ENCODE assay signal across 1 cellular context in the genomic region with DNA sequence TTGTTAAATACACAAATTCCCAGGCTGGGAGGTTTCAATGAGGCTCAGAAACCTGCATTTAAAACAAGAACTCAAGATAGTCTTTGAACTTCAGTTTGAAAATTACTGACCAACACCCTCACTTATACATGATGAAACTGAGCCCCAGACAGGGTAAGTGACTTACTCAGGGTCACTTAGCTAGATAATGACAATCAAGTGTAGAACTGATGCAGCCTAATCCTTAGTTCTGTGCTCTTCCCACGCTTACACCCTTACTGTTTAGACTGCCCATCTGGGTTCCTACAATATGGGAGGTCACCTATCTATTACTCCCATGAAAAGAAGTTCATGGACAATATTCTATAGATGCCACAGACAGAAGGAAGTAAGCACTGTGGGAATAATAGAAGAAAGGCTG.
TF ChIP-seq lines count a peak whose summit lies in the region.

No MANE protein-coding gene starts in this region.

TF ChIP-seq in K562, 482 proteins besides CTCF, POLR2A, EP300 and RAD21 (continued from another document):
- TF ChIP-seq, protein P1, sequence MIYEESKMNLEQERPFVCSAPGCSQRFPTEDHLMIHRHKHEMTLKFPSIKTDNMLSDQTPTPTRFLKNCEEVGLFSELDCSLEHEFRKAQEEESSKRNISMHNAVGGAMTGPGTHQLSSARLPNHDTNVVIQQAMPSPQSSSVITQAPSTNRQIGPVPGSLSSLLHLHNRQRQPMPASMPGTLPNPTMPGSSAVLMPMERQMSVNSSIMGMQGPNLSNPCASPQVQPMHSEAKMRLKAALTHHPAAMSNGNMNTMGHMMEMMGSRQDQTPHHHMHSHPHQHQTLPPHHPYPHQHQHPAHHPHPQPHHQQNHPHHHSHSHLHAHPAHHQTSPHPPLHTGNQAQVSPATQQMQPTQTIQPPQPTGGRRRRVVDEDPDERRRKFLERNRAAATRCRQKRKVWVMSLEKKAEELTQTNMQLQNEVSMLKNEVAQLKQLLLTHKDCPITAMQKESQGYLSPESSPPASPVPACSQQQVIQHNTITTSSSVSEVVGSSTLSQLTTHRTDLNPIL (CRISPR knock-in tag; IDR thresholded peaks at IDR 0.05) = no peak
- peak; percentile 23; the same call in 1 of the 2 replicates for TF ChIP-seq TCF3 (CRISPR knock-in tag; IDR thresholded peaks at IDR 0.05)
